In genomic region chr22:31103111-31103510, GRCh38 we compare ENCODE assay signal across 21 cellular contexts. TPM values are rescaled to one million over a fixed set of nuclear protein-coding genes. Genes with fewer than 3 reads are reported as not detected.
DNase-seq lines count a peak whose midpoint lies in the region; ATAC-seq and TF ChIP-seq lines count a peak whose summit lies in the region.
"Had no signal": no experiment of that assay in that cellular context is flagged by ENCODE, and none has a peak within 500 bp of the region (broad histone marks: within the 10 kb centered on the region; RNA-seq: fewer than 3 reads in every experiment).

No MANE protein-coding gene starts in this region.

- H3K4me3 ChIP-seq in right atrium auricular region (no peak overlapping the region), right cardiac atrium (ENCODE audit: low read length) (no peak overlapping the region), sigmoid colon (no peak overlapping the region), vagina (no peak overlapping the region)

- ATAC-seq in left ventricle myocardium superior (no peak), right cardiac atrium (no peak), HG03565 (IDR thresholded peaks at IDR 0.05; ENCODE audit: unreplicated experiment) (no peak)
- ATAC-seq: activated T-cell treated with anti-CD3 and anti-CD28 coated beads, Interleukin-2, amount 50 U/mL, for 72 hours had no signal

- H3K36me3 ChIP-seq in right atrium auricular region (peaks cover 48% of the 10 kb centered on the region), sigmoid colon (peaks cover 33 to 64% (median 39%) of the 10 kb centered on the region in 4 donors), vagina (peaks cover 3 to 22% of the 10 kb centered on the region in 2 donors)

- H3K27me3 Mint-ChIP-seq in Calu3 (ENCODE audit: unreplicated experiment) = no peaks in the 10 kb centered on the region
- H3K27me3 Mint-ChIP-seq: activated naive CD8-positive, alpha-beta T cell treated with anti-CD3 and anti-CD28 coated beads for 36 hours; CD8-positive, alpha-beta memory T cell had no signal

- peak overlapping the region; percentile 63 to 80 for H3K27ac ChIP-seq in right atrium auricular region
- peak overlapping the region; percentile 19 for H3K27ac ChIP-seq in right cardiac atrium (ENCODE audit: low read length)
- peak overlapping the region; percentile 96 to 100 (median 99) for H3K27ac ChIP-seq in sigmoid colon
- peak overlapping the region; percentile 98 for H3K27ac ChIP-seq in vagina
- H3K27ac ChIP-seq: epithelial cell of prostate had no signal

- peaks cover 8% of the 10 kb centered on the region for H3K4me1 Mint-ChIP-seq in Calu3 (ENCODE audit: low read depth, unreplicated experiment)

- CTCF ChIA-PET in Calu3 (lab: Charles Lee) = interaction anchor here (1.2 to 1.5 kb wide), 2 partner anchors 9 to 22 kb away, joined by 3 to 5 read pairs; partner anchors contain the start of gene SMTN

- no TSS peak for BruUV-seq in Calu3 (replicated peaks; lab: Mats Ljungman, UMichigan)

- H3K36me3 Mint-ChIP-seq in Calu3 (ENCODE audit: insufficient read depth, unreplicated experiment) = peaks cover 35% of the 10 kb centered on the region

- DNase-seq in right atrium auricular region (ENCODE audit: low spot score) (no peak), left ventricle myocardium superior (no peak), right cardiac atrium (peak in 1 of 3 donors; percentile 5), sigmoid colon (no peak), vagina (ENCODE audit: extremely low spot score in 2 of 2) (no peak), NCI-H510A (lab: John Stamatoyannopoulos, UW) (no peak), Calu3 (no peak)
- DNase-seq: activated CD4-positive, alpha-beta T cell treated with anti-CD3 and anti-CD28 coated beads, Interleukin-2, amount 50 U/mL, for 48 hours; activated naive CD8-positive, alpha-beta T cell treated with anti-CD3 and anti-CD28 coated beads for 36 hours; activated T-cell treated with anti-CD3 and anti-CD28 coated beads, Interleukin-2, amount 50 U/mL, for 72 hours; CD8-positive, alpha-beta memory T cell; head of caudate nucleus; NCI-H2029; NCI-H510A treated with DMSO at 0.1 percent for 48 hours; stimulated activated CD4-positive, alpha-beta T cell treated with anti-CD3 and anti-CD28 coated beads, Interleukin-4, amount 100 ng/mL, for 1 hour; stimulated activated CD8-positive, alpha-beta memory T cell treated with anti-CD3 and anti-CD28 coated beads, Interleukin-4, amount 100 ng/mL, for 48 hours had no signal

- no peaks in the 10 kb centered on the region for H3K9me3 Mint-ChIP-seq in Calu3 (ENCODE audit: low read depth, unreplicated experiment)
- H3K9me3 Mint-ChIP-seq: activated naive CD8-positive, alpha-beta T cell treated with anti-CD3 and anti-CD28 coated beads for 36 hours; activated T-cell treated with anti-CD3 and anti-CD28 coated beads, Interleukin-2, amount 50 U/mL, for 72 hours; CD8-positive, alpha-beta memory T cell had no signal

- no peaks in the 10 kb centered on the region for H3K27me3 ChIP-seq in right atrium auricular region
- H3K27me3 ChIP-seq in right cardiac atrium (ENCODE audit: control insufficient read depth, insufficient read depth) = no peaks in the 10 kb centered on the region
- H3K27me3 ChIP-seq in sigmoid colon = no peaks in the 10 kb centered on the region
- no peaks in the 10 kb centered on the region for H3K27me3 ChIP-seq in vagina

- no peak overlapping the region for H3K27ac Mint-ChIP-seq in Calu3 (ENCODE audit: unreplicated experiment)
- H3K27ac Mint-ChIP-seq: activated naive CD8-positive, alpha-beta T cell treated with anti-CD3 and anti-CD28 coated beads for 36 hours; activated T-cell treated with anti-CD3 and anti-CD28 coated beads, Interleukin-2, amount 50 U/mL, for 72 hours had no signal

- H3K4me1 ChIP-seq in right atrium auricular region = peaks cover 0 to 53% of the 10 kb centered on the region in 2 donors
- peaks cover 3% of the 10 kb centered on the region for H3K4me1 ChIP-seq in right cardiac atrium (ENCODE audit: control insufficient read depth, insufficient read depth, low read length)
- peaks cover 0 to 83% (median 78%) of the 10 kb centered on the region in 4 donors for H3K4me1 ChIP-seq in sigmoid colon
- peaks cover 87% of the 10 kb centered on the region for H3K4me1 ChIP-seq in vagina

- 88% methylated on average over 2 of the region's 2 CpGs for WGBS in right cardiac atrium
- WGBS in sigmoid colon, 2 donors = 81 to 93% methylated on average over 2 of the region's 2 CpGs

- no peak for TF ChIP-seq CTCF in right atrium auricular region (IDR thresholded peaks at IDR 0.05)
- no peak for TF ChIP-seq CTCF in sigmoid colon (IDR thresholded peaks at IDR 0.05)
- TF ChIP-seq CTCF in vagina (IDR thresholded peaks at IDR 0.05) = no peak
- no peak for TF ChIP-seq CTCF in Calu3 (IDR thresholded peaks at IDR 0.05; ENCODE audit: unreplicated experiment)

- TF ChIP-seq POLR2A in sigmoid colon (IDR thresholded peaks at IDR 0.05) = no peak
- no peak for TF ChIP-seq POLR2A in vagina (IDR thresholded peaks at IDR 0.05)

- intact Hi-C loops in left ventricle myocardium superior (cut with micrococcal nuclease) = no loop called here
- intact Hi-C loops in right cardiac atrium (cut with DNase I) = no loop called here
- intact Hi-C loops in sigmoid colon (cut with DNase I) = no loop called here
- intact Hi-C loops in vagina (cut with DNase I) = no loop called here
- intact Hi-C loops in Calu3 (cut with micrococcal nuclease; ENCODE audit: unreplicated experiment) = no loop called here

- no peak for TF ChIP-seq EP300 in sigmoid colon (IDR thresholded peaks at IDR 0.05)

- no peaks in the 10 kb centered on the region for H3K9me3 ChIP-seq in right atrium auricular region
- no peaks in the 10 kb centered on the region for H3K9me3 ChIP-seq in right cardiac atrium (ENCODE audit: control insufficient read depth, low read length)
- H3K9me3 ChIP-seq in sigmoid colon = no peaks in the 10 kb centered on the region
- no peaks in the 10 kb centered on the region for H3K9me3 ChIP-seq in vagina

- no peak overlapping the region for H3K4me3 Mint-ChIP-seq in Calu3 (ENCODE audit: low read depth, unreplicated experiment)
- H3K4me3 Mint-ChIP-seq: activated naive CD8-positive, alpha-beta T cell treated with anti-CD3 and anti-CD28 coated beads for 36 hours; activated T-cell treated with anti-CD3 and anti-CD28 coated beads, Interleukin-2, amount 50 U/mL, for 72 hours had no signal

RNA-seq across cellular contexts. Expression of gene SELENOM, which starts 4.3 kb away (rescaled TPM):
- 100 to 1,000 TPM; 133 to 358 TPM for total RNA-seq in right atrium auricular region
- total RNA-seq in left ventricle myocardium superior = 32.9 TPM
- total RNA-seq in right cardiac atrium = 100 to 1,000 TPM; 167 to 205 (median 176) TPM
- 219 TPM for polyA plus RNA-seq in right cardiac atrium
- 1,000 to 10,000 TPM in 3 of 4 donors, 100 to 1,000 TPM in 1; 868 to 1,938 (median 1,638) TPM for total RNA-seq in sigmoid colon
- 100 to 1,000 TPM in 2 of 3 donors, 10 to 100 TPM in 1; 40.9 to 192 (median 169) TPM for polyA plus RNA-seq in sigmoid colon
- total RNA-seq in vagina = 941 TPM
- 2.5 TPM in 1 of 2 replicates, not detected in the other for total RNA-seq in Calu3 (2022)

RNA-seq across cellular contexts. Expression of gene INPP5J, which starts 19.7 kb away (rescaled TPM):
- total RNA-seq in right atrium auricular region (10 to 100 TPM; 17.6 to 26.3 TPM), left ventricle myocardium superior (15.7 TPM), right cardiac atrium (10 to 100 TPM; 28.8 to 62.1 (median 50.7) TPM), sigmoid colon (1 to 10 TPM; 1.1 to 2.2 (median 1.8) TPM), vagina (5.9 TPM), Calu3 (2022) (4.1 and 4.2 TPM in 2 replicates)
- polyA plus RNA-seq in right cardiac atrium (28.9 TPM), sigmoid colon (10 to 100 TPM; 11.4 to 15.3 (median 12.5) TPM)
- polyA plus RNA-seq: CD8-positive, alpha-beta memory T cell had no signal

RNA-seq across cellular contexts. Expression of gene SMTN, which starts 22.0 kb away (rescaled TPM):
- 100 to 1,000 TPM in 1 of 2 donors, 10 to 100 TPM in 1; 81.4 to 183 TPM for total RNA-seq in right atrium auricular region
- 278 TPM for total RNA-seq in left ventricle myocardium superior
- 100 to 1,000 TPM; 156 to 233 (median 217) TPM for total RNA-seq in right cardiac atrium
- 192 TPM for polyA plus RNA-seq in right cardiac atrium
- total RNA-seq in sigmoid colon = 1,000 to 10,000 TPM in 3 of 4 donors, 100 to 1,000 TPM in 1; 987 to 1,789 (median 1,228) TPM
- 100 to 1,000 TPM in 1 of 3 donors, 10 to 100 TPM in 2; 23.8 to 103 (median 29.4) TPM for polyA plus RNA-seq in sigmoid colon
- total RNA-seq in vagina = 199 TPM
- 59.7 and 61.0 TPM in 2 replicates for total RNA-seq in Calu3 (2022)

RNA-seq across cellular contexts. Expression of gene PLA2G3, which starts 37.2 kb away (rescaled TPM):
- total RNA-seq in right atrium auricular region (not detected), left ventricle myocardium superior (not detected), right cardiac atrium (not detected), sigmoid colon (not detected), vagina (6.1 TPM), Calu3 (2022) (not detected in 2 replicates)
- polyA plus RNA-seq in right cardiac atrium (not detected), sigmoid colon (1 to 10 TPM in 1 of 3 donors, not detected in 2; 5.2 TPM)
- total RNA-seq: activated naive CD8-positive, alpha-beta T cell treated with anti-CD3 and anti-CD28 coated beads for 36 hours; activated T-cell treated with anti-CD3 and anti-CD28 coated beads, Interleukin-2, amount 50 U/mL, for 72 hours; CD8-positive, alpha-beta memory T cell; cerebellum; M059J; renal cortical epithelial cell had no signal
- polyA plus RNA-seq: CD8-positive, alpha-beta memory T cell had no signal

RNA-seq across cellular contexts. Expression of gene RNF185, which starts 56.9 kb away (rescaled TPM):
- total RNA-seq in right atrium auricular region (10 to 100 TPM; 17.6 to 26.8 TPM), left ventricle myocardium superior (21.4 TPM), right cardiac atrium (10 to 100 TPM; 20.3 to 23.2 (median 21.6) TPM), sigmoid colon (10 to 100 TPM; 30.1 to 33.5 (median 31.6) TPM), vagina (22.8 TPM), Calu3 (2022) (19.5 and 20.2 TPM in 2 replicates)
- polyA plus RNA-seq in right cardiac atrium (15.1 TPM), sigmoid colon (10 to 100 TPM; 23.4 to 44.9 (median 43.2) TPM)

Comparison
In these comparisons a context has a peak if more than half of its experiments do, and no peak if none do; other contexts are left out.
1. H3K27ac ChIP-seq: peak in every context shown above with its lines; median percentile 99 in sigmoid colon; 98 in vagina; 72 in right atrium auricular region; 19 in right cardiac atrium.